In the genomic region with DNA sequence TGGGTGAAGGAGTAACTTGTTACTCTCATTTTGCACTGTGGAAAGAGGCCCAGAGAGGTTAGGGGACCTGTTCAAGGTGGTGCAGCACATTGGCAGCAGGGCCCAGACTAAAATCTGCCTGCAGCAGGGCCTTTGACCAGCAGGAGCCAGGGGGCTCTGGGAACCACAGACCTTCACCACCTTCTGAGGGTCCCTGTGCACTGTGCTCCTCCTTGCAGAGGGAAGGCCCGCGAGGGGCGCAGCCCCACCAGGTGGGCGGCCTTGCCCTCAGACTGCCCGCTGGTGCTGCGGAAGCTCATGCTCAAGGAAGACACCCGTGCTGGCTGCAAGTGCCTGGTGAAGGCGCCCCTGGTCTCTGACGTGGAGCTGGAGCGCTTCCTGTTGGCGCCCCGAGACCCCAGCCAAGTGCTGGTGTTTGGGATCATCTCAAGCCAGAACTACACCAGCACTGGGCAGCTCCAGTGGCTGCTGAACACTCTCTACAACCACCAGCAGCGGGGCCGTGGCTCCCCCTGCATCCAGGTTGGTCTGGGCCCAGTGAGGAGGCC, we compare ENCODE assay signal across 25 cellular contexts.
"Had no signal": no experiment of that assay in that cellular context is flagged by ENCODE, and none has a peak within 500 bp of the region (broad histone marks: within the 10 kb centered on the region; RNA-seq: fewer than 3 reads in every experiment).

No MANE protein-coding gene starts in this region.

- H3K27me3 ChIP-seq: brain microvascular endothelial cell, MG63, SJSA1 had no signal

- H3K4me3 ChIP-seq: MG63, SJSA1 had no signal

- H3K9ac ChIP-seq: SK-N-SH had no signal

- H3K27me3 Mint-ChIP-seq: activated CD4-positive, alpha-beta memory T cell treated with anti-CD3 and anti-CD28 coated beads for 36 hours had no signal

- H3K9me2 ChIP-seq: SK-N-SH had no signal

- H3K27ac Mint-ChIP-seq: activated CD4-positive, alpha-beta memory T cell treated with anti-CD3 and anti-CD28 coated beads for 36 hours; activated naive CD8-positive, alpha-beta T cell treated with anti-CD3 and anti-CD28 coated beads for 36 hours; T-helper 1 cell treated with Interleukin-12 subunit alpha and Interleukin-12 subunit beta and Interleukin-4 antibody, amounts not matched to agents 30 μg/mL and 1 μg/mL, for 36 hours; T-helper 2 cell treated with Interferon-gamma antibody and Interleukin-4, amounts not matched to agents 5 μg/mL and 100 μg/mL, for 36 hours had no signal

- DNase-seq: activated CD4-positive, alpha-beta memory T cell treated with anti-CD3 and anti-CD28 coated beads for 36 hours; activated CD4-positive, alpha-beta T cell treated with anti-CD3 and anti-CD28 coated beads, Interleukin-2, amount 50 U/mL, for 1 hour; activated CD8-positive, alpha-beta memory T cell treated with anti-CD3 and anti-CD28 coated beads, Interleukin-2, amount 50 U/mL, for 48 hours; activated effector memory CD4-positive, alpha-beta T cell treated with Interleukin-2 at 50 U/mL for 16 hours; activated naive CD4-positive, alpha-beta T cell treated with anti-CD3 and anti-CD28 coated beads, Interleukin-2, amount 50 U/mL, for 16 hours; activated naive CD8-positive, alpha-beta T cell treated with anti-CD3 and anti-CD28 coated beads for 36 hours; activated T-cell treated with anti-CD3 and anti-CD28 coated beads, Interleukin-2, amount 50 U/mL, for 48 hours; amniotic stem cell; aorta; brain microvascular endothelial cell; Kasumi-1; KBM-7; MG63; NCI-H1048; NCI-H1436 treated with DMSO at 0.1 percent for 48 hours; NCI-H1694 treated with DMSO at 0.1 percent for 48 hours; NCI-H2029; NCI-H345; NCI-H524 treated with DMSO at 0.1 percent for 48 hours; SHP77; SK-N-SH had no signal

- H3K36me3 Mint-ChIP-seq: activated CD4-positive, alpha-beta memory T cell treated with anti-CD3 and anti-CD28 coated beads for 36 hours had no signal

- H3K9me3 ChIP-seq: MG63, SJSA1, SK-N-SH had no signal

- H3K4me2 ChIP-seq: SK-N-SH had no signal

- H3K4me1 ChIP-seq: SJSA1 had no signal

- H3K4me3 Mint-ChIP-seq: activated CD4-positive, alpha-beta memory T cell treated with anti-CD3 and anti-CD28 coated beads for 36 hours; activated naive CD8-positive, alpha-beta T cell treated with anti-CD3 and anti-CD28 coated beads for 36 hours; T-helper 1 cell treated with Interleukin-12 subunit alpha and Interleukin-12 subunit beta and Interleukin-4 antibody, amounts not matched to agents 30 μg/mL and 1 μg/mL, for 36 hours; T-helper 2 cell treated with Interferon-gamma antibody and Interleukin-4, amounts not matched to agents 5 μg/mL and 100 μg/mL, for 36 hours had no signal

- H3K27ac ChIP-seq: brain microvascular endothelial cell, SJSA1 had no signal

- H3K9me3 Mint-ChIP-seq: T-helper 1 cell treated with Interleukin-12 subunit alpha and Interleukin-12 subunit beta and Interleukin-4 antibody, amounts not matched to agents 30 μg/mL and 1 μg/mL, for 36 hours; T-helper 2 cell treated with Interferon-gamma antibody and Interleukin-4, amounts not matched to agents 5 μg/mL and 100 μg/mL, for 36 hours had no signal

- H3K36me3 ChIP-seq: brain microvascular endothelial cell, MG63, SJSA1 had no signal

- ATAC-seq: Panc1 had no signal
